In the genomic region with DNA sequence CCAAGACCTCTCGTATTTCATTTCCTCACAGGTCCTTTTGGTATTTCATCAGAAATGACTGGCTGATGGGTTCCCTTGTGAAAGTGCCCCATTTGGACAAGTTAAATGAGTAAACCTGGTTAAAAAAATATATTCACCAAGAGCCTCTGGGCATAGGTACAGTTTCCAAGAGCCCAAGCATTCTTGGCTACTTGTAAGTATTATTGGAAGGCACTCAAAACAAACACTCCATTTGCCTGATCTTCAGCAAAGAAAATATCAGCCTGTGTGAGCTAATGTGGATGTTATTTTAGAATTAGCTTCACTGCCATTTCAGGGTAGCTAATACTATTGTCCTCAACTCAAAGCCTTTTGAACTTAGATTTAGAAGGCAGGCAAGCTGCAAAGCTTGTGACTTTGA, we compare ENCODE assay signal across 12 cellular contexts.
DNase-seq lines count a peak whose midpoint lies in the region; ATAC-seq and TF ChIP-seq lines count a peak whose summit lies in the region.
"Had no signal": no experiment of that assay in that cellular context is flagged by ENCODE, and none has a peak within 500 bp of the region (broad histone marks: within the 10 kb centered on the region; RNA-seq: fewer than 3 reads in every experiment).

No MANE protein-coding gene starts in this region.

- H3K23ac ChIP-seq in mesendoderm (ENCODE audit: low read length), result no peak overlapping the region

- H3K36me3 ChIP-seq in ACC112 (ENCODE audit: insufficient read depth, low read length) (no peaks in the 10 kb centered on the region), lung (ENCODE audit: control insufficient read depth in 2 of 2, insufficient read depth in 2 of 2, low read length in 2 of 2) (no peaks in the 10 kb centered on the region), mesendoderm (ENCODE audit: control insufficient read depth, insufficient read depth, low read length) (no peaks in the 10 kb centered on the region)
- H3K36me3 ChIP-seq: gastrocnemius medialis had no signal

- no peaks in the 10 kb centered on the region for H3K27me3 ChIP-seq in ACC112 (ENCODE audit: insufficient read depth, low read length)
- H3K27me3 ChIP-seq in lung (ENCODE audit: control insufficient read depth, insufficient read depth), result no peaks in the 10 kb centered on the region
- no peaks in the 10 kb centered on the region for H3K27me3 ChIP-seq in mesendoderm (ENCODE audit: insufficient read depth, low read length, poor library complexity)
- H3K27me3 ChIP-seq: gastrocnemius medialis had no signal

- H3K4me2 ChIP-seq in mesendoderm (ENCODE audit: low read length), result no peak overlapping the region

- H3K9me3 Mint-ChIP-seq in HFFc6, result no peaks in the 10 kb centered on the region
- H3K9me3 Mint-ChIP-seq: CD8-positive, alpha-beta T cell had no signal

- no peak overlapping the region for H3K18ac ChIP-seq in mesendoderm (ENCODE audit: low read length)

- H3K79me2 ChIP-seq in ACC112 (ENCODE audit: control insufficient read depth, insufficient read depth, low read length, unreplicated experiment) (no peaks in the 10 kb centered on the region), mesendoderm (ENCODE audit: control insufficient read depth, insufficient read depth, low read length) (no peaks in the 10 kb centered on the region)

- no peaks in the 10 kb centered on the region for H3K27me3 Mint-ChIP-seq in HFFc6 (ENCODE audit: insufficient read depth)

- H3K9me3 ChIP-seq in lung (ENCODE audit: control insufficient read depth in 2 of 2, insufficient read depth in 1 of 2, low read length in 1 of 2), result peaks cover 0 to 2% of the 10 kb centered on the region in 2 donors
- H3K9me3 ChIP-seq: gastrocnemius medialis, mucosa of descending colon had no signal

- no peak overlapping the region for H4K8ac ChIP-seq in mesendoderm (ENCODE audit: low read depth, low read length)

- H3K27ac Mint-ChIP-seq in HFFc6, result peak overlapping the region; percentile 80
- H3K27ac Mint-ChIP-seq: CD8-positive, alpha-beta T cell had no signal

- H3K27ac ChIP-seq in ACC112 (ENCODE audit: low read depth, low read length), result peak overlapping the region; percentile 100
- H3K27ac ChIP-seq in lung (ENCODE audit: low read depth in 1 of 2, low read length in 1 of 2), result no peak overlapping the region
- no peak overlapping the region for H3K27ac ChIP-seq in substantia nigra (ENCODE audit: low read depth, low read length, poor library complexity, severe bottlenecking)
- H3K27ac ChIP-seq in mesendoderm (ENCODE audit: low read depth, low read length), result no peak overlapping the region

- H2BK120ac ChIP-seq in mesendoderm (ENCODE audit: low read depth, low read length), result no peak overlapping the region

- H2AK5ac ChIP-seq in mesendoderm (ENCODE audit: low read length), result no peak overlapping the region

- H3K4me3 Mint-ChIP-seq in HFFc6, result 0 out of 2 replicates have a peak overlapping the region, but pooled peaks have one; percentile 26
- H3K4me3 Mint-ChIP-seq: CD8-positive, alpha-beta T cell had no signal

- no peak overlapping the region for H3K56ac ChIP-seq in mesendoderm (ENCODE audit: low read length)

- H3K4me1 ChIP-seq in ACC112 (ENCODE audit: control insufficient read depth, insufficient read depth, low read length, unreplicated experiment) (peaks cover 74% of the 10 kb centered on the region), lung (ENCODE audit: control insufficient read depth in 2 of 2, insufficient read depth in 2 of 2, low read length in 2 of 2) (peaks cover 0 to 3% of the 10 kb centered on the region in 2 donors), mesendoderm (ENCODE audit: control insufficient read depth, low read depth, low read length) (no peaks in the 10 kb centered on the region)
- H3K4me1 ChIP-seq: gastrocnemius medialis had no signal

- no peak overlapping the region for H3K9ac ChIP-seq in mesendoderm (ENCODE audit: low read length)

- peak overlapping the region; percentile 51; the same call in 1 of the 2 replicates for H3K4me3 ChIP-seq in ACC112 (ENCODE audit: low read depth, low read length)
- H3K4me3 ChIP-seq in cardiac fibroblast (replicated peaks in 1 of 2; ENCODE audit: low read depth in 2 of 2, low read length in 2 of 2), result no peak overlapping the region
- H3K4me3 ChIP-seq in lung, result no peak overlapping the region
- H3K4me3 ChIP-seq in mesendoderm (ENCODE audit: low read length), result no peak overlapping the region
- H3K4me3 ChIP-seq: gastrocnemius medialis, mucosa of descending colon had no signal

- H3K79me1 ChIP-seq in mesendoderm (ENCODE audit: low read length), result no peaks in the 10 kb centered on the region

- H2BK15ac ChIP-seq in mesendoderm (replicated peaks; ENCODE audit: low read depth), result no peak overlapping the region

- no peak overlapping the region for H2BK5ac ChIP-seq in mesendoderm (ENCODE audit: low read length)

- H3K4ac ChIP-seq in mesendoderm (ENCODE audit: low read depth, low read length), result no peak overlapping the region

- no peak overlapping the region for H4K5ac ChIP-seq in mesendoderm (ENCODE audit: low read length)

- peak; percentile 80 for DNase-seq in HFFc6
- peak; percentile 87 to 92 for DNase-seq in cardiac fibroblast (ENCODE audit: low read depth in 2 of 2)
- peak; percentile 29 for DNase-seq in lung (ENCODE audit: low spot score)
- DNase-seq in superior temporal gyrus (ENCODE audit: extremely low spot score), result no peak
- no peak for DNase-seq in substantia nigra (lab: John Stamatoyannopoulos, UW)
- DNase-seq in mesendoderm, result no peak
- DNase-seq: CD8-positive, alpha-beta T cell; gastrocnemius medialis; mucosa of descending colon; NCI-H526 treated with DMSO at 0.1 percent for 48 hours had no signal

- TF ChIP-seq CTCF in HFFc6 (IDR thresholded peaks at IDR 0.05), result no peak
- no peak for TF ChIP-seq CTCF in cardiac fibroblast (IDR thresholded peaks at IDR 0.05; ENCODE audit: low read depth, low read length)
- no peak for TF ChIP-seq CTCF in lung (IDR thresholded peaks at IDR 0.05; ENCODE audit: control extremely low read depth, extremely low read depth)

- H3K4me1 Mint-ChIP-seq in HFFc6 (ENCODE audit: low read depth), result peaks cover 37% of the 10 kb centered on the region

- no peaks in the 10 kb centered on the region for H3K36me3 Mint-ChIP-seq in HFFc6 (ENCODE audit: low read depth)
- H3K36me3 Mint-ChIP-seq: CD8-positive, alpha-beta T cell had no signal

- ATAC-seq in lung (ENCODE audit: insufficient read depth, low FRiP score) (peak; percentile 54), GM21576 (IDR thresholded peaks at IDR 0.05; ENCODE audit: unreplicated experiment) (no peak)
- ATAC-seq: CD8-positive, alpha-beta T cell; gastrocnemius medialis; mucosa of descending colon had no signal

- peak overlapping the region; percentile 95 for H2AFZ ChIP-seq in ACC112 (ENCODE audit: low read length, unreplicated experiment)

- WGBS in lung, 2 donors, result 56 to 77% methylated on average over 1 of the region's 1 CpG
- no CpG with 5 or more reads among the region's 1 CpG for WGBS in mesendoderm (ENCODE audit: extremely low coverage, insufficient coverage, low lambda C conversion rate)

Comparison
In these comparisons a context has a peak if more than half of its experiments do, and no peak if none do; other contexts are left out.
1. DNase-seq: peak in HFFc6 (single experiment), cardiac fibroblast (2 of 2) and lung (single experiment); none in superior temporal gyrus (single experiment), substantia nigra (0 of 49) and mesendoderm (single experiment).